1 cellular context compared by ENCODE assay signal in genomic region chr1:97911266-97912215, GRCh38.
TF ChIP-seq lines count a peak whose summit lies in the region.

No MANE protein-coding gene starts in this region.

TF ChIP-seq in IMR-90, 13 proteins besides CTCF, POLR2A, EP300 and RAD21:
- no peak for TF ChIP-seq CHD1 (IDR thresholded peaks at IDR 0.05; ENCODE audit: low read depth, low read length)
- TF ChIP-seq RFX5 (IDR thresholded peaks at IDR 0.05; ENCODE audit: low read depth, low read length), result no peak
- TF ChIP-seq MAFK (IDR thresholded peaks at IDR 0.05; ENCODE audit: low read depth, low read length), result no peak
